8 cellular contexts compared by ENCODE assay signal in the genomic region with DNA sequence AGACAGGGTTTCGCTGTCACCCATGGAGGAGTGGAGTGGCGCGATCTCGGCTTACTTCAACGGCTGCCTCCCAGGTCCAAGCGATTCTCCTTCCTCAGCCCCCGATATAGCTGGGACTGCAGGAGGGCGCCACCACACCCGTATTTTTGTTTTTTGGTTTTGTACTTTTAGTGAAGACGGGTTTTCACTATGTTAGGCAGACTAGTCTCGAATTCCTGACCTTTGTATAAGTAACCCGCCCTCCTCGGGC.
DNase-seq lines count a peak whose midpoint lies in the region; ATAC-seq and TF ChIP-seq lines count a peak whose summit lies in the region.

No MANE protein-coding gene starts in this region.

- H3K9me3 ChIP-seq in OCI-LY1 (ENCODE audit: low read length) (no peaks in the 10 kb centered on the region; the same call in 1 of the 2 replicates), neutrophil (no peaks in the 10 kb centered on the region)

- H3K4me1 ChIP-seq in OCI-LY1 (ENCODE audit: insufficient read depth, low read length, severe bottlenecking) (peaks cover 46% of the 10 kb centered on the region), neutrophil (ENCODE audit: control insufficient read depth in 1 of 2, insufficient read depth in 1 of 2, low read depth in 1 of 2, low read length in 1 of 2) (peaks cover 49 to 54% of the 10 kb centered on the region in 2 experiments)

- no peaks in the 10 kb centered on the region for H4K20me1 ChIP-seq in OCI-LY1 (ENCODE audit: insufficient read depth, low read length)

- TF ChIP-seq CTCF in OCI-LY1 (IDR thresholded peaks at IDR 0.05; ENCODE audit: low read length) (no peak), epithelial cell of proximal tubule (conservative IDR thresholded peaks at IDR 0.05; ENCODE audit: low read depth, low read length) (no peak), neutrophil (IDR thresholded peaks at IDR 0.05) (no peak)

- H3K79me2 ChIP-seq in OCI-LY1 (ENCODE audit: insufficient read depth, low read length): no peaks in the 10 kb centered on the region

- H2AFZ ChIP-seq in OCI-LY1 (ENCODE audit: low read length): no peak overlapping the region

- H3K27ac ChIP-seq in OCI-LY1 (ENCODE audit: low read depth, low read length, poor library complexity, severe bottlenecking) (peak overlapping the region; percentile 98), neutrophil (peak overlapping the region; percentile 65)

- peak; percentile 13 for ATAC-seq in HG02571 (IDR thresholded peaks at IDR 0.05; ENCODE audit: unreplicated experiment)

- H3K9ac ChIP-seq in OCI-LY1 (ENCODE audit: low read length): peak overlapping the region; percentile 95

- H3K4me2 ChIP-seq in OCI-LY1 (ENCODE audit: low read length): peak overlapping the region; percentile 87

- H3K27me3 ChIP-seq in OCI-LY1 (ENCODE audit: insufficient read depth, low read length): no peaks in the 10 kb centered on the region
- no peaks in the 10 kb centered on the region for H3K27me3 ChIP-seq in neutrophil

- H3F3A ChIP-seq in OCI-LY1 (ENCODE audit: insufficient read depth, low read length): no peaks in the 10 kb centered on the region

- DNase-seq in NK-92 treated with Interleukin-12 subunit alpha and Interleukin-12 subunit beta, amount 100 ng/mL, for 24 hours (lab: John Stamatoyannopoulos, UW): peak; percentile 68
- DNase-seq in NK-92 (lab: John Stamatoyannopoulos, UW; ENCODE audit: unreplicated experiment): no peak
- DNase-seq in epithelial cell of proximal tubule (ENCODE audit: low read depth): no peak
- no peak for DNase-seq in cerebellar nuclear complex (lab: John Stamatoyannopoulos, UW)
- DNase-seq in NCI-H748 (lab: John Stamatoyannopoulos, UW; ENCODE audit: unreplicated experiment): no peak

- H3K36me3 ChIP-seq in OCI-LY1 (ENCODE audit: insufficient read depth, low read length) (no peaks in the 10 kb centered on the region; the same call in 1 of the 2 replicates), neutrophil (no peaks in the 10 kb centered on the region)

- no peaks in the 10 kb centered on the region for H3K9me2 ChIP-seq in OCI-LY1 (ENCODE audit: low read depth, low read length)

- peak overlapping the region; percentile 71 for H3K4me3 ChIP-seq in OCI-LY1 (ENCODE audit: low read depth, low read length, poor library complexity, severe bottlenecking)
- H3K4me3 ChIP-seq in epithelial cell of proximal tubule (ENCODE audit: low read depth, low read length): peak overlapping the region; percentile 68
- peak overlapping the region; percentile 59 to 75 for H3K4me3 ChIP-seq in neutrophil (ENCODE audit: low read depth in 1 of 2, low read length in 1 of 2)
